In genomic region chr1:210901981-210902770, GRCh38 we compare ENCODE assay signal across 25 cellular contexts.
"Had no signal": no experiment of that assay in that cellular context is flagged by ENCODE, and none has a peak within 500 bp of the region (broad histone marks: within the 10 kb centered on the region; RNA-seq: fewer than 3 reads in every experiment).

No MANE protein-coding gene starts in this region.

- H3K27me3 ChIP-seq: ascending aorta, body of pancreas, Peyer's patch had no signal

- H3K4me1 ChIP-seq: ascending aorta, body of pancreas, Peyer's patch had no signal

- DNase-seq: activated CD4-positive, alpha-beta T cell treated with anti-CD3 and anti-CD28 coated beads for 48 hours; activated CD4-positive, alpha-beta T cell treated with anti-CD3 and anti-CD28 coated beads, Interleukin-2, amount 50 U/mL, for 4 hours; activated CD4-positive, CD25-positive, alpha-beta regulatory T cell treated with anti-CD3 and anti-CD28 coated beads, Interleukin-2, amount 50 U/mL, for 72 hours; activated CD8-positive, alpha-beta memory T cell treated with anti-CD3 and anti-CD28 coated beads, Interleukin-2, amount 50 U/mL, for 48 hours; activated CD8-positive, alpha-beta T cell treated with anti-CD3 and anti-CD28 coated beads, Interleukin-2, amount 10 ng/mL, durations not matched to agents 7 days and 5 days; activated effector memory CD4-positive, alpha-beta T cell treated with Interleukin-2 at 50 U/mL for 16 hours; activated naive CD4-positive, alpha-beta T cell; activated T-cell treated with anti-CD3 and anti-CD28 coated beads, Interleukin-2, amount 50 U/mL, for 1 hour; amniotic stem cell; body of pancreas; central memory CD4-positive, alpha-beta T cell; Karpas-422; MM.1S; NCI-H1105; NCI-H1436; NCI-H187 treated with DMSO at 0.1 percent for 48 hours; NCI-H2081 treated with DMSO at 0.1 percent for 48 hours; NCI-H510A treated with DMSO at 0.1 percent for 48 hours; Peyer's patch; SHP77 treated with DMSO at 0.1 percent for 48 hours; T-helper 17 cell; T-helper 9 cell had no signal

- H3K36me3 ChIP-seq: ascending aorta, Peyer's patch had no signal

- H3K4me3 ChIP-seq: ascending aorta, body of pancreas, K562, Peyer's patch had no signal

- H3K9me3 ChIP-seq: ascending aorta, body of pancreas, Peyer's patch had no signal

- ATAC-seq: activated CD8-positive, alpha-beta T cell treated with anti-CD3 and anti-CD28 coated beads, Interleukin-2, amount 10 ng/mL, durations not matched to agents 7 days and 5 days; body of pancreas; K562; T-helper 17 cell; WTC11 had no signal

- H3K27ac ChIP-seq: ascending aorta, body of pancreas, Peyer's patch had no signal
